Comparison of ENCODE assay signal across 9 cellular contexts in the genomic region with DNA sequence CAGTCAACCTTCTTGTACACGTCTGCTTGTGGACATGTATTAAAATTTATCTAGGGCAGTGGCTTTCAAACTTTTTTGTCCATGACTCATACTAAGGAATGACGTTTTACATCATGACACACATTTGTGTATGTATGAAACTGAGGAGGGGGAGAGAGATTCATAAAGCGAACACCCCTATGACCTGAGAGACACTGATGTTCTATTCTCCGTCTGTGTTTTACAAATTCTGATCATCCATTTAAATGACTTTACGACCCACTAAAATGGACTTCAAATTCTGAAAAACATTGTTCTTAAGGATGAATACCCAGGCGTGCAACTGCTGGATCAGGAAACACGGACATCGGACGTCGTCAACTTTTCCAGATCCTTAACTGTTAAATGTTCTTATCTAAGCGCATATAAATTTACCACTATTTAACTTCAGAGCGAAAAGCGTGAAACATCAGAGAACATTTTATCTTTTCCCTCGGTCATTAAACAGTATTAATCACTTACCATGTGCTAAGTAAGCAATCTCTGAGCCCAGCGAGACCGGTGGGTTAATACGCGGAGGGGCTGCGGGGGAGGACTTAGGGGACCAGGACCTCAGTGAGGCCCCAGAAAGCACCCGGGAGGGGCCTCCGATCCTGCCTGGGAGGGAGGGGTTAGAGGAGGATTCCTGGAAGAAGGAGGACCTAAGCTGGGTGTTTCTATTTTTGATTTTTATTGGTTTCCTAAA. TPM values are rescaled to one million over a fixed set of nuclear protein-coding genes. Genes with fewer than 3 reads are reported as not detected.
DNase-seq lines count a peak whose midpoint lies in the region; ATAC-seq lines count a peak whose summit lies in the region.
"Had no signal": no experiment of that assay in that cellular context is flagged by ENCODE, and none has a peak within 500 bp of the region (broad histone marks: within the 10 kb centered on the region; RNA-seq: fewer than 3 reads in every experiment).

No MANE protein-coding gene starts in this region.

- H3K4me1 Mint-ChIP-seq in immature natural killer cell: peaks cover 0 to 4% of the 10 kb centered on the region in 2 donors
- peaks cover 0 to 14% of the 10 kb centered on the region in 2 donors for H3K4me1 Mint-ChIP-seq in stimulated activated naive B cell treated with anti-CD40 and anti-IgM and Interleukin-4, amounts not matched to agents 10 μg/mL and 1 μg/mL and 100 μg/mL, for 72 hours

- DNase-seq in stimulated activated CD4-positive, alpha-beta T cell treated with anti-CD3 and anti-CD28 coated beads, Interleukin-4, amount 100 ng/mL, for 1 hour: peak; percentile 4
- no peak for DNase-seq in stimulated activated CD4-positive, alpha-beta T cell treated with anti-CD3 and anti-CD28 coated beads, Interleukin-2, amount 100 ng/mL, for 48 hours
- DNase-seq in adipocyte (ENCODE audit: low read depth) (peak; percentile 63), immature natural killer cell (no peak), NCI-H1930 (lab: John Stamatoyannopoulos, UW) (no peak), Ammon's horn (ENCODE audit: low spot score) (no peak)
- no peak for DNase-seq in stimulated activated naive B cell treated with anti-CD40 and anti-IgM and Interleukin-4, amounts not matched to agents 10 μg/mL and 1 μg/mL and 100 μg/mL, for 72 hours

- peaks cover 7% of the 10 kb centered on the region for H3K36me3 ChIP-seq in adipocyte (ENCODE audit: control insufficient read depth, insufficient read depth, low read length, severe bottlenecking)

- peaks cover 10% of the 10 kb centered on the region for H3K9me3 ChIP-seq in adipocyte (ENCODE audit: control insufficient read depth, low read length)
- H3K9me3 ChIP-seq: body of pancreas had no signal

- peaks cover 0 to 5% (median 0%) of the 10 kb centered on the region in 6 donors for H3K9me3 Mint-ChIP-seq in immature natural killer cell
- peaks cover 0 to 4% of the 10 kb centered on the region in 2 donors for H3K9me3 Mint-ChIP-seq in stimulated activated naive B cell treated with anti-CD40 and anti-IgM and Interleukin-4, amounts not matched to agents 10 μg/mL and 1 μg/mL and 100 μg/mL, for 72 hours

- H3K27ac Mint-ChIP-seq in immature natural killer cell: no peak overlapping the region
- H3K27ac Mint-ChIP-seq in stimulated activated naive B cell treated with anti-CD40 and anti-IgM and Interleukin-4, amounts not matched to agents 10 μg/mL and 1 μg/mL and 100 μg/mL, for 72 hours: no peak overlapping the region

- peaks cover 0 to under 1% (median 0%) of the 10 kb centered on the region in 3 donors for H3K36me3 Mint-ChIP-seq in immature natural killer cell
- peaks cover 9 to 26% of the 10 kb centered on the region in 2 donors for H3K36me3 Mint-ChIP-seq in stimulated activated naive B cell treated with anti-CD40 and anti-IgM and Interleukin-4, amounts not matched to agents 10 μg/mL and 1 μg/mL and 100 μg/mL, for 72 hours

- H3K27me3 ChIP-seq in adipocyte (replicated peaks; ENCODE audit: control insufficient read depth, insufficient read depth, low read length): no peaks in the 10 kb centered on the region
- H3K27me3 ChIP-seq: body of pancreas had no signal

- H3K4me1 ChIP-seq in adipocyte (ENCODE audit: control insufficient read depth, insufficient read depth, low read length): peaks cover 12% of the 10 kb centered on the region
- H3K4me1 ChIP-seq: body of pancreas had no signal

- peaks cover 3 to 15% (median 3%) of the 10 kb centered on the region in 3 donors for H3K27me3 Mint-ChIP-seq in immature natural killer cell (ENCODE audit: low read depth in 3 of 3)
- peaks cover 0 to 10% of the 10 kb centered on the region in 2 donors for H3K27me3 Mint-ChIP-seq in stimulated activated naive B cell treated with anti-CD40 and anti-IgM and Interleukin-4, amounts not matched to agents 10 μg/mL and 1 μg/mL and 100 μg/mL, for 72 hours

- peak overlapping the region; percentile 90 for H3K9ac ChIP-seq in adipocyte (ENCODE audit: low read length)

- ATAC-seq in stimulated activated naive B cell treated with anti-CD40 and anti-IgM and Interleukin-4, amounts not matched to agents 10 μg/mL and 1 μg/mL and 100 μg/mL, for 72 hours (replicated peaks): no peak
- no peak for ATAC-seq in HG03135 (IDR thresholded peaks at IDR 0.05; ENCODE audit: unreplicated experiment)

- H3K4me3 ChIP-seq in adipocyte (ENCODE audit: low read length): peak overlapping the region; percentile 90

- peak overlapping the region; percentile 29 to 77 (median 56) for H3K4me3 Mint-ChIP-seq in immature natural killer cell
- H3K4me3 Mint-ChIP-seq in stimulated activated naive B cell treated with anti-CD40 and anti-IgM and Interleukin-4, amounts not matched to agents 10 μg/mL and 1 μg/mL and 100 μg/mL, for 72 hours: peak overlapping the region; percentile 65 to 84

RNA-seq across cellular contexts. Expression of a gene that starts 1.2 kb away (rescaled TPM):
- 1 to 10 TPM in 2 of 3 donors, not detected in 1; 2.4 to 2.9 TPM for polyA plus RNA-seq in immature natural killer cell

Comparison
In these comparisons a context has a peak if more than half of its experiments do, and no peak if none do; other contexts are left out.
1. DNase-seq: peak in stimulated activated CD4-positive, alpha-beta T cell treated with anti-CD3 and anti-CD28 coated beads, Interleukin-4, amount 100 ng/mL, for 1 hour (single experiment) and adipocyte (single experiment); none in stimulated activated CD4-positive, alpha-beta T cell treated with anti-CD3 and anti-CD28 coated beads, Interleukin-2, amount 100 ng/mL, for 48 hours (0 of 2), immature natural killer cell (0 of 3), stimulated activated naive B cell treated with anti-CD40 and anti-IgM and Interleukin-4, amounts not matched to agents 10 μg/mL and 1 μg/mL and 100 μg/mL, for 72 hours (single experiment), NCI-H1930 (0 of 2) and Ammon's horn (single experiment).